1 cellular context compared by ENCODE assay signal in the genomic region with DNA sequence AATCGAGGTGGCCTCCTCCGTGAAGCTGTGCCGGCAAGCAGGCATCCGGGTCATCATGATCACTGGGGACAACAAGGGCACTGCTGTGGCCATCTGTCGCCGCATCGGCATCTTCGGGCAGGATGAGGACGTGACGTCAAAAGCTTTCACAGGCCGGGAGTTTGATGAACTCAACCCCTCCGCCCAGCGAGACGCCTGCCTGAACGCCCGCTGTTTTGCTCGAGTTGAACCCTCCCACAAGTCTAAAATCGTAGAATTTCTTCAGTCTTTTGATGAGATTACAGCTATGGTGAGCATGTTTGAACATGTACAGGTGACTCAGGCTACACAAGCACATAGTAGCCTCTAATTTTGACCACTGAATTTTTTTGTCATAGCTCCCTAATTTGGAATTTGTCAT.
TF ChIP-seq lines count a peak whose summit lies in the region.

No MANE protein-coding gene starts in this region.

TF ChIP-seq in GM12878, 131 proteins besides CTCF, POLR2A, EP300 and RAD21:
- TF ChIP-seq KDM1A (IDR thresholded peaks at IDR 0.05; ENCODE audit: borderline replicate concordance): no peak
- TF ChIP-seq, protein P1, sequence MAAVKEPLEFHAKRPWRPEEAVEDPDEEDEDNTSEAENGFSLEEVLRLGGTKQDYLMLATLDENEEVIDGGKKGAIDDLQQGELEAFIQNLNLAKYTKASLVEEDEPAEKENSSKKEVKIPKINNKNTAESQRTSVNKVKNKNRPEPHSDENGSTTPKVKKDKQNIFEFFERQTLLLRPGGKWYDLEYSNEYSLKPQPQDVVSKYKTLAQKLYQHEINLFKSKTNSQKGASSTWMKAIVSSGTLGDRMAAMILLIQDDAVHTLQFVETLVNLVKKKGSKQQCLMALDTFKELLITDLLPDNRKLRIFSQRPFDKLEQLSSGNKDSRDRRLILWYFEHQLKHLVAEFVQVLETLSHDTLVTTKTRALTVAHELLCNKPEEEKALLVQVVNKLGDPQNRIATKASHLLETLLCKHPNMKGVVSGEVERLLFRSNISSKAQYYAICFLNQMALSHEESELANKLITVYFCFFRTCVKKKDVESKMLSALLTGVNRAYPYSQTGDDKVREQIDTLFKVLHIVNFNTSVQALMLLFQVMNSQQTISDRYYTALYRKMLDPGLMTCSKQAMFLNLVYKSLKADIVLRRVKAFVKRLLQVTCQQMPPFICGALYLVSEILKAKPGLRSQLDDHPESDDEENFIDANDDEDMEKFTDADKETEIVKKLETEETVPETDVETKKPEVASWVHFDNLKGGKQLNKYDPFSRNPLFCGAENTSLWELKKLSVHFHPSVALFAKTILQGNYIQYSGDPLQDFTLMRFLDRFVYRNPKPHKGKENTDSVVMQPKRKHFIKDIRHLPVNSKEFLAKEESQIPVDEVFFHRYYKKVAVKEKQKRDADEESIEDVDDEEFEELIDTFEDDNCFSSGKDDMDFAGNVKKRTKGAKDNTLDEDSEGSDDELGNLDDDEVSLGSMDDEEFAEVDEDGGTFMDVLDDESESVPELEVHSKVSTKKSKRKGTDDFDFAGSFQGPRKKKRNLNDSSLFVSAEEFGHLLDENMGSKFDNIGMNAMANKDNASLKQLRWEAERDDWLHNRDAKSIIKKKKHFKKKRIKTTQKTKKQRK (IDR thresholded peaks at IDR 0.05; ENCODE audit: low read depth, low read length): no peak
- TF ChIP-seq NFIC (IDR thresholded peaks at IDR 0.05; ENCODE audit: low read depth, low read length): no peak
- TF ChIP-seq POU2F2 (IDR thresholded peaks at IDR 0.05; ENCODE audit: borderline replicate concordance, low read depth, low read length): no peak
- no peak for TF ChIP-seq SIX5 (IDR thresholded peaks at IDR 0.05; ENCODE audit: low read depth, low read length, severe bottlenecking)
- TF ChIP-seq SP1 (IDR thresholded peaks at IDR 0.05; ENCODE audit: low read depth, low read length): no peak
- TF ChIP-seq RBBP5 (conservative IDR thresholded peaks at IDR 0.05): no peak
- TF ChIP-seq HDAC2 (IDR thresholded peaks at IDR 0.05): no peak
- no peak for TF ChIP-seq GATAD2B (conservative IDR thresholded peaks at IDR 0.05; ENCODE audit: low read depth)
- no peak for TF ChIP-seq IKZF2 (IDR thresholded peaks at IDR 0.05)
- TF ChIP-seq ESRRA (IDR thresholded peaks at IDR 0.05; ENCODE audit: low read length): no peak
- TF ChIP-seq YBX1 (IDR thresholded peaks at IDR 0.05): no peak
